30 cellular contexts compared by ENCODE assay signal in the genomic region with DNA sequence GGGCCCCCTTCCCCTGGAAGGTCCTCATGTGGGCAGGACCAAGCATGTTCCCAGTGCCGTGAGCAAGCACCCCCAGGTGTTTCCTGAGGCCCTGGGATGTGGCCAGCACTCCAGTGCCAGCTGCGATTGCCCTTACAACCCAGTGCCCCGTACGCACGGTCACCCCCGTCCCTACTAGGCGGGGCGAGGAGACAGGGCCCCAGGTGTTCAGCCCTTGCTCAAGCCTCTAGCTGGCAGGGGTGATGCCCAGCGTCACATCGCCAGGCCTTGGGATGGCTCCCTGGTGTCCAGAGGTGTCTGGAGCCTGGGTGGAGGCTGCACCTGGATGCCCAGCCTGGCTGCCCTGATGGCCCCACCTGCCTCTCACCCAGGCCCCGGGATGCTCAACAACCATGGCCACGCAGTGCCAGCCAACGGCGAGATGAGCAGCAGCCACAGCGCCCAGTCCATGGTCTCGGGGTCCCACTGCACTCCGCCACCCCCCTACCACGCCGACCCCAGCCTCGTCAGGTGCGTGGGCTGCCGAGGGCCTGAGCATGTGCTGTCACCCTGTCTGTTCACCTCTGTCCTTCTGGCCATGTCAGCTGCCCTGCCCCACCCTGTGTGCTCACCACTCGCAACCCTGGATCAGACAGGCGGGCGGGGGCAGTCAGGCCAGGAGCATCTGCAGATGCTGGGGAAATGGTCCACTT. TPM values are rescaled to one million over a fixed set of nuclear protein-coding genes. Genes with fewer than 3 reads are reported as not detected.
"Had no signal": no experiment of that assay in that cellular context is flagged by ENCODE, and none has a peak within 500 bp of the region (broad histone marks: within the 10 kb centered on the region; RNA-seq: fewer than 3 reads in every experiment).

No MANE protein-coding gene starts in this region.

- H3K4me1 Mint-ChIP-seq: activated T-helper 17 cell treated with anti-CD3 and anti-CD28 coated beads, Interleukin-2, amount 50 U/mL, for 72 hours; central memory CD8-positive, alpha-beta T cell had no signal

- H3K4me3 Mint-ChIP-seq: activated CD4-positive, alpha-beta memory T cell treated with anti-CD3 and anti-CD28 coated beads for 36 hours; activated CD4-positive, alpha-beta T cell treated with anti-CD3 and anti-CD28 coated beads, Interleukin-2, amount 10 ng/mL, durations not matched to agents 7 days and 5 days; activated naive CD4-positive, alpha-beta T cell treated with anti-CD3 and anti-CD28 coated beads for 36 hours; activated naive CD8-positive, alpha-beta T cell; activated T-helper 17 cell treated with anti-CD3 and anti-CD28 coated beads, Interleukin-2, amount 50 U/mL, for 72 hours; brain; central memory CD8-positive, alpha-beta T cell had no signal

- H3K9me3 ChIP-seq: MG63, SK-N-SH had no signal

- H3K27ac Mint-ChIP-seq: activated CD4-positive, alpha-beta memory T cell treated with anti-CD3 and anti-CD28 coated beads for 36 hours; activated CD4-positive, alpha-beta T cell treated with anti-CD3 and anti-CD28 coated beads, Interleukin-2, amount 10 ng/mL, durations not matched to agents 7 days and 5 days; activated naive CD4-positive, alpha-beta T cell treated with anti-CD3 and anti-CD28 coated beads for 36 hours; activated naive CD8-positive, alpha-beta T cell; activated T-helper 17 cell treated with anti-CD3 and anti-CD28 coated beads, Interleukin-2, amount 50 U/mL, for 72 hours; brain had no signal

- H3K27me3 ChIP-seq: MG63 had no signal

- H3K4me2 ChIP-seq: SK-N-SH had no signal

- H3K36me3 Mint-ChIP-seq: activated naive CD8-positive, alpha-beta T cell; brain had no signal

- ATAC-seq: activated T-helper 17 cell treated with anti-CD3 and anti-CD28 coated beads, Interleukin-2, amount 50 U/mL, for 72 hours; Right ventricle myocardium inferior had no signal

- H3K9me3 Mint-ChIP-seq: activated CD4-positive, alpha-beta memory T cell treated with anti-CD3 and anti-CD28 coated beads for 36 hours; activated CD4-positive, alpha-beta T cell treated with anti-CD3 and anti-CD28 coated beads, Interleukin-2, amount 10 ng/mL, durations not matched to agents 7 days and 5 days; activated naive CD4-positive, alpha-beta T cell treated with anti-CD3 and anti-CD28 coated beads for 36 hours; activated T-helper 17 cell treated with anti-CD3 and anti-CD28 coated beads, Interleukin-2, amount 50 U/mL, for 72 hours; brain; central memory CD8-positive, alpha-beta T cell had no signal

- FAIRE-seq: astrocyte, RCC 7860 had no signal

- H3K4me3 ChIP-seq: MG63 had no signal

- H3K27ac ChIP-seq: VCaP had no signal

- H3K27me3 Mint-ChIP-seq: activated CD4-positive, alpha-beta T cell treated with anti-CD3 and anti-CD28 coated beads, Interleukin-2, amount 10 ng/mL, durations not matched to agents 7 days and 5 days; activated naive CD8-positive, alpha-beta T cell; central memory CD8-positive, alpha-beta T cell had no signal

- DNase-seq: activated CD4-positive, alpha-beta memory T cell treated with anti-CD3 and anti-CD28 coated beads for 36 hours; activated CD4-positive, alpha-beta T cell treated with anti-CD3 and anti-CD28 coated beads, Interleukin-2, amount 10 ng/mL, durations not matched to agents 7 days and 5 days; activated CD4-positive, CD25-positive, alpha-beta regulatory T cell; activated CD8-positive, alpha-beta memory T cell treated with anti-CD3 and anti-CD28 coated beads for 24 hours; activated gamma-delta T cell; activated naive CD4-positive, alpha-beta T cell treated with anti-CD3 and anti-CD28 coated beads for 36 hours; activated T-cell treated with anti-CD3 and anti-CD28 coated beads, Interleukin-2, amount 50 U/mL, for 48 hours; MG63; MV-4-11; NCI-H1092 treated with DMSO at 0.1 percent for 48 hours; NCI-H1417 treated with DMSO at 0.1 percent for 48 hours; NCI-H1694; NCI-H2029; NCI-H2107; NCI-H2171 treated with DMSO at 0.1 percent for 48 hours; NCI-H226; NCI-H526 treated with DMSO at 0.1 percent for 48 hours; NCI-H82; SK-N-SH; T-helper 1 cell had no signal

- H3K9me2 ChIP-seq: SK-N-SH had no signal

- H3K9ac ChIP-seq: SK-N-SH had no signal

- H3K36me3 ChIP-seq: MG63 had no signal

RNA-seq across cellular contexts. Expression of gene CCDC27, which starts 21.5 kb away (rescaled TPM):
- total RNA-seq: activated CD4-positive, alpha-beta memory T cell treated with anti-CD3 and anti-CD28 coated beads for 36 hours; activated CD4-positive, alpha-beta T cell treated with anti-CD3 and anti-CD28 coated beads, Interleukin-2, amount 10 ng/mL, durations not matched to agents 7 days and 5 days; activated naive CD4-positive, alpha-beta T cell treated with anti-CD3 and anti-CD28 coated beads for 36 hours; activated T-helper 17 cell treated with anti-CD3 and anti-CD28 coated beads, Interleukin-2, amount 50 U/mL, for 72 hours; astrocyte; NCI-H460; Right ventricle myocardium inferior; T-helper 2 cell treated with Interferon-gamma antibody and Interleukin-4, amounts not matched to agents 100 ng/mL and 5 ng/mL, for 36 hours had no signal
- polyA plus RNA-seq: SK-N-SH had no signal

RNA-seq across cellular contexts. Expression of gene SMIM1, which starts 41.8 kb away (rescaled TPM):
- total RNA-seq: NCI-H460; T-helper 2 cell treated with Interferon-gamma antibody and Interleukin-4, amounts not matched to agents 100 ng/mL and 5 ng/mL, for 36 hours had no signal
